ENCODE assay signal across 9 cellular contexts in genomic region chr13:110961959-110962358, GRCh38.
"Had no signal": no experiment of that assay in that cellular context is flagged by ENCODE, and none has a peak within 500 bp of the region (broad histone marks: within the 10 kb centered on the region; RNA-seq: fewer than 3 reads in every experiment).

No MANE protein-coding gene starts in this region.

- H3K4me3 ChIP-seq: GM23248, HAP-1 had no signal

- FAIRE-seq: HepG2 had no signal

- H3K4me3 Mint-ChIP-seq: IgD-negative memory B cell had no signal

- H3K9ac ChIP-seq: GM23248 had no signal

- H3K36me3 ChIP-seq: HAP-1 had no signal

- DNase-seq: GM23248, GOT3, H7, Kasumi-1, KG1 had no signal

- H3K4me1 ChIP-seq: HAP-1 had no signal

- H3K27ac ChIP-seq: GM23248, HL-60 had no signal

- H3K9me3 ChIP-seq: HAP-1 had no signal

- H2AFZ ChIP-seq: GM23248 had no signal

- ATAC-seq: HepG2 had no signal

- H3K27ac Mint-ChIP-seq: IgD-negative memory B cell had no signal
